In the genomic region with DNA sequence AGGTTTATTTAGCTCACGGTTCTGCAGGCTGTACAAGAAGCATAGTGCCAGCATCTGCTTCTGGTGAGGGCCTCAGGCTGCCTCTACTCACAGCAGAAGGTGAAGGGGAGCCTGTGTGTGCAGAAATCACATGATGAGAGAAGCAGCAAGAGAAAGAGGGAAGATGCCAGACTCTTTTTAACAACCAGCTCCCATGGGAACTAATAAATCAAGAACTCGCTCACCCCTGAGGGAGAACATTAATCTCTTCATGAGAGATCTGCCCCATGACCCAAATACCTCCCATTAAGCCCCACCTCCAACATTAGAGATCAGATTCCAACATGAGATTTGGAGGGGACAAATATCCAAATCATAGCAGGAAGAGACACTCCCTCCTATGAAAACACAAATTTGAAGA, we compare ENCODE assay signal across 16 cellular contexts.
"Had no signal": no experiment of that assay in that cellular context is flagged by ENCODE, and none has a peak within 500 bp of the region (broad histone marks: within the 10 kb centered on the region; RNA-seq: fewer than 3 reads in every experiment).

No MANE protein-coding gene starts in this region.

- ATAC-seq: activated CD8-positive, alpha-beta T cell treated with anti-CD3 and anti-CD28 coated beads, Interleukin-2, amount 10 ng/mL, durations not matched to agents 7 days and 5 days; activated naive CD8-positive, alpha-beta T cell treated with anti-CD3 and anti-CD28 coated beads, Interleukin-2, amount 50 U/mL, for 24 hours; naive thymus-derived CD8-positive, alpha-beta T cell; stimulated activated naive B cell treated with anti-CD40 and anti-IgM and Interleukin-4, amounts not matched to agents 10 μg/mL and 1 μg/mL and 100 μg/mL, for 72 hours; T-cell had no signal

- H3K4me3 ChIP-seq: coronary artery, sigmoid colon had no signal

- H3K27ac ChIP-seq: coronary artery, parathyroid adenoma had no signal

- DNase-seq: activated B cell treated with CpG ODN at 0.5 μM for 24 hours; activated CD4-positive, alpha-beta T cell treated with anti-CD3 and anti-CD28 coated beads, Interleukin-2, amount 10 ng/mL, durations not matched to agents 24 days and 14 days; activated CD8-positive, alpha-beta T cell treated with anti-CD3 and anti-CD28 coated beads, Interleukin-2, amount 10 ng/mL, durations not matched to agents 7 days and 5 days; activated naive CD4-positive, alpha-beta T cell treated with Interleukin-2 at 50 U/mL for 16 hours; activated naive CD8-positive, alpha-beta T cell treated with anti-CD3 and anti-CD28 coated beads, Interleukin-2, amount 50 U/mL, for 24 hours; activated T-cell treated with anti-CD3 and anti-CD28 coated beads, Interleukin-2, amount 50 U/mL, for 24 hours; anterior cingulate cortex; central memory CD4-positive, alpha-beta T cell; immature natural killer cell; mesenchymal stem cell; naive thymus-derived CD8-positive, alpha-beta T cell; sigmoid colon; stimulated activated naive B cell treated with anti-CD40 and anti-IgM and Interleukin-4, amounts not matched to agents 10 μg/mL and 1 μg/mL and 100 μg/mL, for 72 hours; T-cell had no signal

- H3K27me3 ChIP-seq: sigmoid colon had no signal

- H3K9me3 ChIP-seq: sigmoid colon had no signal

- H3K79me2 ChIP-seq: parathyroid adenoma had no signal

- H3K9ac ChIP-seq: parathyroid adenoma had no signal

- H3K36me3 ChIP-seq: sigmoid colon had no signal

- H2AFZ ChIP-seq: parathyroid adenoma had no signal
